9 cellular contexts compared by ENCODE assay signal in genomic region chr18:72700961-72701710, GRCh38.
A peak's percentile ranks its signal among the peaks of the same experiment; 100 is the strongest.
DNase-seq lines count a peak whose midpoint lies in the region; ATAC-seq and TF ChIP-seq lines count a peak whose summit lies in the region.
"Had no signal": no experiment of that assay in that cellular context is flagged by ENCODE, and none has a peak within 500 bp of the region (broad histone marks: within the 10 kb centered on the region; RNA-seq: fewer than 3 reads in every experiment).

No MANE protein-coding gene starts in this region.

- DNase-seq in SIG-M5 treated with dmso at 0.1 percent for 504 hours (lab: John Stamatoyannopoulos, UW; ENCODE audit: unreplicated experiment) (peak; percentile 27), SIG-M5 (lab: John Stamatoyannopoulos, UW) (no peak), NCI-H748 (lab: John Stamatoyannopoulos, UW; ENCODE audit: unreplicated experiment) (peak; percentile 48), epithelial cell of proximal tubule (ENCODE audit: low read depth) (no peak), tibial nerve (ENCODE audit: low spot score in 2 of 2) (no peak)
- no peak for DNase-seq in activated CD4-positive, alpha-beta T cell treated with anti-CD3 and anti-CD28 coated beads, Interleukin-2, amount 10 ng/mL, durations not matched to agents 24 days and 14 days
- DNase-seq: activated CD4-positive, CD25-positive, alpha-beta regulatory T cell had no signal

- H3K4me1 Mint-ChIP-seq in activated CD4-positive, alpha-beta T cell treated with anti-CD3 and anti-CD28 coated beads, Interleukin-2, amount 10 ng/mL, durations not matched to agents 24 days and 14 days: no peaks in the 10 kb centered on the region

- H3K36me3 Mint-ChIP-seq in activated CD4-positive, alpha-beta T cell treated with anti-CD3 and anti-CD28 coated beads, Interleukin-2, amount 10 ng/mL, durations not matched to agents 24 days and 14 days (ENCODE audit: low read depth): no peaks in the 10 kb centered on the region

- WGBS in tibial nerve, 2 donors: 6 to 7% methylated on average over 1 of the region's 1 CpG

- no peak for TF ChIP-seq POLR2A in tibial nerve (IDR thresholded peaks at IDR 0.05)

- H3K4me3 ChIP-seq in epithelial cell of proximal tubule (ENCODE audit: low read depth, low read length): no peak overlapping the region
- no peak overlapping the region for H3K4me3 ChIP-seq in tibial nerve

- TF ChIP-seq CTCF in epithelial cell of proximal tubule (conservative IDR thresholded peaks at IDR 0.05; ENCODE audit: low read depth, low read length): peak; percentile 67
- TF ChIP-seq CTCF in tibial nerve (IDR thresholded peaks at IDR 0.05): peak in 3 of 5 experiments; percentile 10 to 33 (median 11)

- no peak overlapping the region for H3K4me3 Mint-ChIP-seq in activated CD4-positive, alpha-beta T cell treated with anti-CD3 and anti-CD28 coated beads, Interleukin-2, amount 10 ng/mL, durations not matched to agents 24 days and 14 days

- no peak for TF ChIP-seq EP300 in tibial nerve (IDR thresholded peaks at IDR 0.05)

- H3K27ac ChIP-seq in tibial nerve: no peak overlapping the region

- H3K9me3 ChIP-seq in tibial nerve: no peaks in the 10 kb centered on the region

- H3K27me3 ChIP-seq in tibial nerve: no peaks in the 10 kb centered on the region

- H3K27ac Mint-ChIP-seq in activated CD4-positive, alpha-beta T cell treated with anti-CD3 and anti-CD28 coated beads, Interleukin-2, amount 10 ng/mL, durations not matched to agents 24 days and 14 days: no peak overlapping the region

- no peaks in the 10 kb centered on the region for H3K27me3 Mint-ChIP-seq in activated CD4-positive, alpha-beta T cell treated with anti-CD3 and anti-CD28 coated beads, Interleukin-2, amount 10 ng/mL, durations not matched to agents 24 days and 14 days

- no peak for ATAC-seq in GM18867 (IDR thresholded peaks at IDR 0.05; ENCODE audit: unreplicated experiment)
- no peak for ATAC-seq in HG02870 (IDR thresholded peaks at IDR 0.05; ENCODE audit: unreplicated experiment)

- intact Hi-C loops in activated CD4-positive, alpha-beta T cell treated with anti-CD3 and anti-CD28 coated beads, Interleukin-2, amount 10 ng/mL, durations not matched to agents 24 days and 14 days (cut with micrococcal nuclease): no loop called here

- no peaks in the 10 kb centered on the region for H3K36me3 ChIP-seq in tibial nerve

- H3K4me1 ChIP-seq in tibial nerve: no peaks in the 10 kb centered on the region

- no peaks in the 10 kb centered on the region for H3K9me3 Mint-ChIP-seq in activated CD4-positive, alpha-beta T cell treated with anti-CD3 and anti-CD28 coated beads, Interleukin-2, amount 10 ng/mL, durations not matched to agents 24 days and 14 days

Comparison
In these comparisons a context has a peak if more than half of its experiments do, and no peak if none do; other contexts are left out.
1. DNase-seq: peak in SIG-M5 treated with dmso at 0.1 percent for 504 hours (single experiment) and NCI-H748 (single experiment); none in SIG-M5 (single experiment), epithelial cell of proximal tubule (single experiment), tibial nerve (0 of 2) and activated CD4-positive, alpha-beta T cell treated with anti-CD3 and anti-CD28 coated beads, Interleukin-2, amount 10 ng/mL, durations not matched to agents 24 days and 14 days (single experiment).